24 cellular contexts compared by ENCODE assay signal in the genomic region with DNA sequence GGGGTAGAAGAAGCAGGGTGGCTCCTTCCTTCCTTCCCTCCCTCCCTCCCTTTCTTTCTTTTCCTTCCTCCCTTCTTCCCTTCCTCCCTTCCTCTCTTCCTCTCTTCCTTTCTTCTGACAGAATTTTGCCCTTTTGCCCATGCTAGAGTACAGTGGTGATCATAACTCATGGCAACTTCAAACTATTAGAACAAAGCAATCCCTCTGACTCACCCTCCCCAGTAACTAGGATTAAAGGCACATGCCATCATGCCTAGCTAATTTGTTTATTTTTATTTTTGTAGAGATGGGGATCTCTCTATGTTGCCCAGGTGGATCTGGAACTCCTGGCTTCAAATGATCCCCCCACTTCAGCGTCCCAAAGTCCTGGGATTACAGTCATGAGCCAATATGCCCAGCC. TPM values are rescaled to one million over a fixed set of nuclear protein-coding genes. Genes with fewer than 3 reads are reported as not detected.
A peak's percentile ranks its signal among the peaks of the same experiment; 100 is the strongest.
DNase-seq lines count a peak whose midpoint lies in the region; ATAC-seq and TF ChIP-seq lines count a peak whose summit lies in the region.
"Had no signal": no experiment of that assay in that cellular context is flagged by ENCODE, and none has a peak within 500 bp of the region (broad histone marks: within the 10 kb centered on the region; RNA-seq: fewer than 3 reads in every experiment).

No MANE protein-coding gene starts in this region.

- H3K4me2 ChIP-seq in mammary epithelial cell (ENCODE audit: insufficient read depth, low read depth, low read length): no peak overlapping the region

- in situ Hi-C loops in mammary epithelial cell (cut with MboI; ENCODE audit: low sequenced_read_pairs in 2 of 2): loop anchor here (25.0 kb wide), 2 partner anchors 128 to 1278 kb away; no protein-coding TSS in a partner anchor

- DNase-seq in mammary epithelial cell (peak; percentile 14), breast epithelium (ENCODE audit: low spot score in 2 of 2) (no peak), cardiac fibroblast (ENCODE audit: low read depth in 2 of 2) (peak; percentile 7 to 51), foreskin keratinocyte (peak in 1 of 2 donors; percentile 51), glutamatergic neuron (no peak), middle frontal gyrus (ENCODE audit: extremely low spot score, low spot score) (no peak), erythroblast (lab: John Stamatoyannopoulos, UW) (no peak)
- DNase-seq: 8988T; activated CD4-positive, alpha-beta T cell treated with anti-CD3 and anti-CD28 coated beads for 36 hours; activated naive CD8-positive, alpha-beta T cell treated with anti-CD3 and anti-CD28 coated beads for 36 hours; BE2C; DND-41; heart left ventricle; NCI-H1417 treated with DMSO at 0.1 percent for 48 hours; NCI-H526 treated with DMSO at 0.1 percent for 48 hours; nucleus accumbens; SIG-M5; stimulated activated CD4-positive, alpha-beta T cell treated with anti-CD3 and anti-CD28 coated beads, Interleukin-4, amount 100 ng/mL, for 4 hours; T-helper 1 cell had no signal

- 92% methylated on average over 1 of the region's 1 CpG for WGBS in mammary epithelial cell (ENCODE audit: low coverage, missing lambda C conversion rate)

- H3K79me2 ChIP-seq in mammary epithelial cell (ENCODE audit: insufficient read depth, low read length): no peaks in the 10 kb centered on the region

- H3K27ac Mint-ChIP-seq in glutamatergic neuron (ENCODE audit: unreplicated experiment): no peak overlapping the region
- no peak overlapping the region for H3K27ac Mint-ChIP-seq in activated T-helper 17 cell treated with anti-CD3 and anti-CD28 coated beads, Interleukin-2, amount 50 U/mL, for 72 hours
- H3K27ac Mint-ChIP-seq: activated CD4-positive, alpha-beta T cell treated with anti-CD3 and anti-CD28 coated beads for 36 hours; activated naive CD8-positive, alpha-beta T cell treated with anti-CD3 and anti-CD28 coated beads for 36 hours; dendritic cell treated with granulocyte-macrophage colony-stimulating factor and Interleukin-4, amounts not matched to agents 40 ng/mL and 50 ng/mL, for 4 days; type B pancreatic cell had no signal

- no peak overlapping the region for H2AFZ ChIP-seq in mammary epithelial cell (ENCODE audit: low read depth, low read length)

- H3K27ac ChIP-seq in mammary epithelial cell (ENCODE audit: insufficient read depth, low read depth, low read length): no peak overlapping the region
- H3K27ac ChIP-seq in breast epithelium: no peak overlapping the region
- no peak overlapping the region for H3K27ac ChIP-seq in foreskin keratinocyte
- H3K27ac ChIP-seq: heart left ventricle had no signal

- H3K4me3 ChIP-seq in mammary epithelial cell (replicated peaks in 1 of 3; ENCODE audit: insufficient read depth in 1 of 3, low read depth in 2 of 3, low read length in 3 of 3) (no peak overlapping the region), breast epithelium (no peak overlapping the region), cardiac fibroblast (replicated peaks in 1 of 2; ENCODE audit: low read depth in 2 of 2, low read length in 2 of 2) (no peak overlapping the region)
- H3K4me3 ChIP-seq: heart left ventricle had no signal

- dilution Hi-C loops in mammary epithelial cell (cut with HindIII; ENCODE audit: low sequenced_read_pairs): no loop called here

- peaks cover 2% of the 10 kb centered on the region for H3K4me1 Mint-ChIP-seq in glutamatergic neuron (ENCODE audit: low read depth, unreplicated experiment)
- H3K4me1 Mint-ChIP-seq in activated T-helper 17 cell treated with anti-CD3 and anti-CD28 coated beads, Interleukin-2, amount 50 U/mL, for 72 hours: no peaks in the 10 kb centered on the region
- H3K4me1 Mint-ChIP-seq: activated CD4-positive, alpha-beta T cell treated with anti-CD3 and anti-CD28 coated beads for 36 hours; activated naive CD8-positive, alpha-beta T cell treated with anti-CD3 and anti-CD28 coated beads for 36 hours had no signal

- no TSS peak for BruUV-seq in mammary epithelial cell (replicated peaks; lab: Mats Ljungman, UMichigan)

- H3K4me1 ChIP-seq in mammary epithelial cell (ENCODE audit: insufficient read depth, low read length) (no peaks in the 10 kb centered on the region), breast epithelium (no peaks in the 10 kb centered on the region), foreskin keratinocyte (peaks cover 4% of the 10 kb centered on the region)
- H3K4me1 ChIP-seq: BE2C, heart left ventricle had no signal

- no peak for TF ChIP-seq CTCF in mammary epithelial cell (conservative IDR thresholded peaks at IDR 0.05 in 1 of 2, IDR thresholded peaks at IDR 0.05 in 1 of 2; ENCODE audit: extremely low read depth in 1 of 2, insufficient read depth in 1 of 2, low read depth in 1 of 2, low read length in 2 of 2)
- no peak for TF ChIP-seq CTCF in breast epithelium (IDR thresholded peaks at IDR 0.05)
- TF ChIP-seq CTCF in cardiac fibroblast (IDR thresholded peaks at IDR 0.05; ENCODE audit: low read depth, low read length): no peak
- TF ChIP-seq CTCF in foreskin keratinocyte (conservative IDR thresholded peaks at IDR 0.05): no peak
- no peak for TF ChIP-seq CTCF in glutamatergic neuron (IDR thresholded peaks at IDR 0.05; ENCODE audit: partially characterized antibody, unreplicated experiment)

- ATAC-seq in foreskin keratinocyte: peak; percentile 93
- ATAC-seq in activated T-helper 17 cell treated with anti-CD3 and anti-CD28 coated beads, Interleukin-2, amount 50 U/mL, for 72 hours (replicated peaks): no peak
- ATAC-seq: activated CD4-positive, alpha-beta T cell treated with anti-CD3 and anti-CD28 coated beads for 36 hours; heart left ventricle; HepG2 had no signal

- H3K4me3 Mint-ChIP-seq in glutamatergic neuron (ENCODE audit: unreplicated experiment): no peak overlapping the region
- no peak overlapping the region for H3K4me3 Mint-ChIP-seq in activated T-helper 17 cell treated with anti-CD3 and anti-CD28 coated beads, Interleukin-2, amount 50 U/mL, for 72 hours
- H3K4me3 Mint-ChIP-seq: activated CD4-positive, alpha-beta T cell treated with anti-CD3 and anti-CD28 coated beads for 36 hours; activated naive CD8-positive, alpha-beta T cell treated with anti-CD3 and anti-CD28 coated beads for 36 hours; dendritic cell treated with granulocyte-macrophage colony-stimulating factor and Interleukin-4, amounts not matched to agents 40 ng/mL and 50 ng/mL, for 4 days; type B pancreatic cell had no signal

- CTCF ChIA-PET in mammary epithelial cell (lab: Charles Lee; ENCODE audit: low non-redundant PET): no interaction called here

- H3K36me3 ChIP-seq in mammary epithelial cell (ENCODE audit: insufficient read depth, low read length): no peaks in the 10 kb centered on the region
- no peaks in the 10 kb centered on the region for H3K36me3 ChIP-seq in breast epithelium
- H3K36me3 ChIP-seq: BE2C, heart left ventricle had no signal

- no peaks in the 10 kb centered on the region for H3K9me3 Mint-ChIP-seq in glutamatergic neuron (ENCODE audit: unreplicated experiment)
- peaks cover 8% of the 10 kb centered on the region for H3K9me3 Mint-ChIP-seq in activated T-helper 17 cell treated with anti-CD3 and anti-CD28 coated beads, Interleukin-2, amount 50 U/mL, for 72 hours

- peaks cover 7% of the 10 kb centered on the region for H3K36me3 Mint-ChIP-seq in glutamatergic neuron (ENCODE audit: unreplicated experiment)
- H3K36me3 Mint-ChIP-seq in activated T-helper 17 cell treated with anti-CD3 and anti-CD28 coated beads, Interleukin-2, amount 50 U/mL, for 72 hours (ENCODE audit: low read depth): no peaks in the 10 kb centered on the region
- H3K36me3 Mint-ChIP-seq: activated naive CD8-positive, alpha-beta T cell treated with anti-CD3 and anti-CD28 coated beads for 36 hours had no signal

- peaks cover 4% of the 10 kb centered on the region for H3K9me3 ChIP-seq in mammary epithelial cell (replicated peaks; ENCODE audit: insufficient read depth, low read length)
- H3K9me3 ChIP-seq in breast epithelium: peaks cover 0 to 5% of the 10 kb centered on the region in 2 donors
- H3K9me3 ChIP-seq: BE2C had no signal

- no peak overlapping the region for H3K9ac ChIP-seq in mammary epithelial cell (ENCODE audit: insufficient read depth, low read length)

- TF ChIP-seq POLR2A in breast epithelium (IDR thresholded peaks at IDR 0.05) (no peak), erythroblast (IDR thresholded peaks at IDR 0.05; ENCODE audit: low read length) (no peak)

- intact Hi-C loops in mammary epithelial cell (cut with micrococcal nuclease) (no loop called here), breast epithelium (cut with DNase I; ENCODE audit: low total_unique reads) (loop anchor here (5.0 kb wide), 1 partner anchor 692 kb away; no protein-coding TSS in a partner anchor)

- no peaks in the 10 kb centered on the region for H4K20me1 ChIP-seq in mammary epithelial cell (ENCODE audit: insufficient read depth, low read length)

- H3K27me3 ChIP-seq in mammary epithelial cell (ENCODE audit: insufficient read depth, low read length): no peaks in the 10 kb centered on the region
- no peaks in the 10 kb centered on the region for H3K27me3 ChIP-seq in breast epithelium
- H3K27me3 ChIP-seq in foreskin keratinocyte: no peaks in the 10 kb centered on the region
- H3K27me3 ChIP-seq: BE2C, heart left ventricle had no signal

- H3K27me3 Mint-ChIP-seq in glutamatergic neuron (ENCODE audit: unreplicated experiment): no peaks in the 10 kb centered on the region
- peaks cover 7% of the 10 kb centered on the region for H3K27me3 Mint-ChIP-seq in activated T-helper 17 cell treated with anti-CD3 and anti-CD28 coated beads, Interleukin-2, amount 50 U/mL, for 72 hours
- H3K27me3 Mint-ChIP-seq: activated CD4-positive, alpha-beta T cell treated with anti-CD3 and anti-CD28 coated beads for 36 hours; type B pancreatic cell had no signal

RNA-seq across cellular contexts. Expression of gene RPE65, which starts 10.0 kb away (rescaled TPM):
- total RNA-seq in mammary epithelial cell: under 1 TPM in 1 of 2 donors, not detected in 1; under 0.01 TPM
- polyA plus RNA-seq in mammary epithelial cell: not detected
- polyA minus RNA-seq in mammary epithelial cell: not detected
- total RNA-seq in breast epithelium: under 1 TPM in 2 of 3 donors, not detected in 1; 0.15 to 0.33 TPM
- total RNA-seq in foreskin keratinocyte: not detected in 2 replicates
- polyA plus RNA-seq in foreskin keratinocyte: not detected in 2 replicates
- not detected for total RNA-seq in glutamatergic neuron (ENCODE audit: unreplicated experiment)
- total RNA-seq in activated T-helper 17 cell treated with anti-CD3 and anti-CD28 coated beads, Interleukin-2, amount 50 U/mL, for 72 hours: not detected
- total RNA-seq: activated CD4-positive, alpha-beta T cell treated with anti-CD3 and anti-CD28 coated beads for 36 hours; activated naive CD8-positive, alpha-beta T cell treated with anti-CD3 and anti-CD28 coated beads for 36 hours; heart left ventricle; HepG2; liver had no signal
- polyA plus RNA-seq: heart left ventricle, HepG2, liver had no signal

RNA-seq across cellular contexts. Expression of gene DEPDC1, which starts 37.1 kb away (rescaled TPM):
- total RNA-seq in mammary epithelial cell (10 to 100 TPM in 1 of 2 donors, under 1 TPM in 1; 0.67 to 24.1 TPM), breast epithelium (1 to 10 TPM in 2 of 3 donors, not detected in 1; 1.5 to 1.9 TPM), foreskin keratinocyte (23.3 and 30.2 TPM in 2 replicates), glutamatergic neuron (ENCODE audit: unreplicated experiment) (2.5 TPM)
- polyA plus RNA-seq in mammary epithelial cell (12.3 TPM), foreskin keratinocyte (6.3 and 9.8 TPM in 2 replicates)
- 15.2 TPM for polyA minus RNA-seq in mammary epithelial cell
- total RNA-seq in activated T-helper 17 cell treated with anti-CD3 and anti-CD28 coated beads, Interleukin-2, amount 50 U/mL, for 72 hours: 10 to 100 TPM; 25.3 to 29.6 TPM

Comparison
In these comparisons a context has a peak if more than half of its experiments do, and no peak if none do; other contexts are left out.
1. DNase-seq: peak in mammary epithelial cell (single experiment) and cardiac fibroblast (2 of 2); none in breast epithelium (0 of 2), glutamatergic neuron (single experiment), middle frontal gyrus (single experiment) and erythroblast (0 of 2).